In genomic region chr5:77145666-77146065, GRCh38 we compare ENCODE assay signal across 10 cellular contexts. TPM values are rescaled to one million over a fixed set of nuclear protein-coding genes. Genes with fewer than 3 reads are reported as not detected.
DNase-seq lines count a peak whose midpoint lies in the region; ATAC-seq and TF ChIP-seq lines count a peak whose summit lies in the region.
"Had no signal": no experiment of that assay in that cellular context is flagged by ENCODE, and none has a peak within 500 bp of the region (broad histone marks: within the 10 kb centered on the region; RNA-seq: fewer than 3 reads in every experiment).

No MANE protein-coding gene starts in this region.

- ATAC-seq in HG02798 (IDR thresholded peaks at IDR 0.05; ENCODE audit: poor library complexity, unreplicated experiment) (no peak), GM18502 (IDR thresholded peaks at IDR 0.05; ENCODE audit: poor library complexity, unreplicated experiment) (no peak)
- ATAC-seq: natural killer cell had no signal

- peaks cover 7% of the 10 kb centered on the region for H3K27me3 Mint-ChIP-seq in HFFc6 (ENCODE audit: insufficient read depth)

- no peaks in the 10 kb centered on the region for H3K9me3 Mint-ChIP-seq in HFFc6
- H3K9me3 Mint-ChIP-seq: natural killer cell; T-helper 1 cell treated with Interleukin-12 subunit alpha and Interleukin-12 subunit beta and Interleukin-4 antibody, amounts not matched to agents 30 μg/mL and 1 μg/mL, for 36 hours had no signal

- H3K4me3 ChIP-seq in astrocyte of the spinal cord (ENCODE audit: low read depth, low read length): no peak overlapping the region

- H3K27ac Mint-ChIP-seq in HFFc6: peak overlapping the region; percentile 55; the same call in 1 of the 2 replicates
- H3K27ac Mint-ChIP-seq: natural killer cell; T-helper 1 cell treated with Interleukin-12 subunit alpha and Interleukin-12 subunit beta and Interleukin-4 antibody, amounts not matched to agents 30 μg/mL and 1 μg/mL, for 36 hours had no signal

- in situ Hi-C loops in astrocyte of the spinal cord (cut with HindIII; ENCODE audit: low sequenced_read_pairs): no loop called here

- no peaks in the 10 kb centered on the region for H3K36me3 Mint-ChIP-seq in HFFc6 (ENCODE audit: low read depth)
- H3K36me3 Mint-ChIP-seq: natural killer cell had no signal

- no peak for TF ChIP-seq CTCF in HFFc6 (IDR thresholded peaks at IDR 0.05)
- TF ChIP-seq CTCF in astrocyte of the spinal cord (IDR thresholded peaks at IDR 0.05; ENCODE audit: low read depth, low read length): no peak

- H3K4me3 Mint-ChIP-seq in HFFc6: no peak overlapping the region
- H3K4me3 Mint-ChIP-seq: natural killer cell; T-helper 1 cell treated with Interleukin-12 subunit alpha and Interleukin-12 subunit beta and Interleukin-4 antibody, amounts not matched to agents 30 μg/mL and 1 μg/mL, for 36 hours had no signal

- DNase-seq in AG08395 (ENCODE audit: low spot score): peak; percentile 50
- peak; percentile 55 for DNase-seq in HFFc6
- DNase-seq in astrocyte of the spinal cord (ENCODE audit: low read depth, low spot score): peak; percentile 68
- peak; percentile 47 for DNase-seq in kidney tubule cell (ENCODE audit: low spot score)
- no peak for DNase-seq in stimulated activated CD4-positive, alpha-beta T cell treated with anti-CD3 and anti-CD28 coated beads, Interleukin-2, amount 100 ng/mL, for 48 hours
- DNase-seq in stimulated activated CD4-positive, alpha-beta T cell treated with anti-CD3 and anti-CD28 coated beads, Interleukin-4, amount 100 ng/mL, for 24 hours: no peak
- DNase-seq: natural killer cell had no signal

- H3K4me1 Mint-ChIP-seq in HFFc6 (ENCODE audit: low read depth): peaks cover 14% of the 10 kb centered on the region
- H3K4me1 Mint-ChIP-seq: natural killer cell had no signal

RNA-seq across cellular contexts. Expression of gene ZBED3, which starts 58.6 kb away (rescaled TPM):
- 1 to 10 TPM; 1.7 to 2.1 (median 1.9) TPM for total RNA-seq in HFFc6 (2021; fragmentation: NEBNext Ultra II Directional; extraction: Animal tissue kit (Norgen Biotek cat#: 25700))

Comparison
In these comparisons a context has a peak if more than half of its experiments do, and no peak if none do; other contexts are left out.
1. DNase-seq: peak in AG08395 (single experiment), HFFc6 (single experiment), astrocyte of the spinal cord (single experiment) and kidney tubule cell (single experiment); none in stimulated activated CD4-positive, alpha-beta T cell treated with anti-CD3 and anti-CD28 coated beads, Interleukin-2, amount 100 ng/mL, for 48 hours (0 of 2) and stimulated activated CD4-positive, alpha-beta T cell treated with anti-CD3 and anti-CD28 coated beads, Interleukin-4, amount 100 ng/mL, for 24 hours (single experiment).